11 cellular contexts compared by ENCODE assay signal in genomic region chr22:46062232-46062615, GRCh38.
DNase-seq lines count a peak whose midpoint lies in the region; ATAC-seq, FAIRE-seq and TF ChIP-seq lines count a peak whose summit lies in the region.
"Had no signal": no experiment of that assay in that cellular context is flagged by ENCODE, and none has a peak within 500 bp of the region (broad histone marks: within the 10 kb centered on the region; RNA-seq: fewer than 3 reads in every experiment).

No MANE protein-coding gene starts in this region.

- DNase-seq in NCI-H69 (lab: John Stamatoyannopoulos, UW) (peak; percentile 56), astrocyte (ENCODE audit: low read depth) (no peak), lower lobe of right lung (no peak), suprapubic skin (ENCODE audit: low spot score in 2 of 2) (no peak)
- no peak for DNase-seq in stimulated activated CD4-positive, alpha-beta T cell treated with anti-CD3 and anti-CD28 coated beads, Interleukin-15, amount 100 ng/mL, for 24 hours
- DNase-seq: activated CD4-positive, alpha-beta memory T cell treated with anti-CD3 and anti-CD28 coated beads, Interleukin-2, amount 10 ng/mL, durations not matched to agents 7 days and 5 days; NCI-H2081 had no signal

- H3K4me1 ChIP-seq in astrocyte (ENCODE audit: insufficient read depth, low read length), result peaks cover 42% of the 10 kb centered on the region
- peaks cover 89% of the 10 kb centered on the region for H3K4me1 ChIP-seq in lower lobe of right lung
- H3K4me1 ChIP-seq in suprapubic skin, result peaks cover 99% of the 10 kb centered on the region

- H3K27me3 Mint-ChIP-seq in astrocyte (ENCODE audit: low read depth, unreplicated experiment), result peaks cover 76% of the 10 kb centered on the region
- H3K27me3 Mint-ChIP-seq: activated naive CD8-positive, alpha-beta T cell treated with anti-CD3 and anti-CD28 coated beads, Interleukin-2, amount 10 ng/mL, durations not matched to agents 7 days and 5 days had no signal

- intact Hi-C loops in lower lobe of right lung (cut with DNase I), result no loop called here

- no peak for TF ChIP-seq POLR2A in suprapubic skin (IDR thresholded peaks at IDR 0.05)

- TF ChIP-seq CTCF in astrocyte (IDR thresholded peaks at IDR 0.05; ENCODE audit: insufficient read depth, low read depth, low read length) (no peak), lower lobe of right lung (IDR thresholded peaks at IDR 0.05) (no peak), suprapubic skin (IDR thresholded peaks at IDR 0.05) (no peak)

- no peaks in the 10 kb centered on the region for H3K36me3 ChIP-seq in astrocyte (ENCODE audit: insufficient read depth, low read length)
- no peaks in the 10 kb centered on the region for H3K36me3 ChIP-seq in lower lobe of right lung
- H3K36me3 ChIP-seq in suprapubic skin, result no peaks in the 10 kb centered on the region

- peak overlapping the region; percentile 15 for H3K9ac ChIP-seq in astrocyte (ENCODE audit: low read length)

- no peaks in the 10 kb centered on the region for H4K20me1 ChIP-seq in astrocyte (ENCODE audit: insufficient read depth, low read length)

- H2AFZ ChIP-seq in astrocyte (ENCODE audit: low read depth, low read length), result no peak overlapping the region

- H3K9me3 ChIP-seq in astrocyte (ENCODE audit: insufficient read depth, low read depth, low read length) (no peaks in the 10 kb centered on the region), lower lobe of right lung (no peaks in the 10 kb centered on the region), suprapubic skin (no peaks in the 10 kb centered on the region)

- TF ChIP-seq EP300 in suprapubic skin (IDR thresholded peaks at IDR 0.05), result no peak

- no peak overlapping the region for H3K27ac Mint-ChIP-seq in astrocyte (ENCODE audit: unreplicated experiment)
- H3K27ac Mint-ChIP-seq: activated CD4-positive, alpha-beta memory T cell treated with anti-CD3 and anti-CD28 coated beads, Interleukin-2, amount 10 ng/mL, durations not matched to agents 7 days and 5 days; activated naive CD8-positive, alpha-beta T cell treated with anti-CD3 and anti-CD28 coated beads, Interleukin-2, amount 10 ng/mL, durations not matched to agents 7 days and 5 days had no signal

- 63% methylated on average over 13 of the region's 13 CpGs for WGBS in suprapubic skin

- H3K4me1 Mint-ChIP-seq in astrocyte (ENCODE audit: low read depth, unreplicated experiment), result no peaks in the 10 kb centered on the region

- H3K9me3 Mint-ChIP-seq in astrocyte (ENCODE audit: unreplicated experiment), result no peaks in the 10 kb centered on the region
- H3K9me3 Mint-ChIP-seq: activated CD4-positive, alpha-beta memory T cell treated with anti-CD3 and anti-CD28 coated beads, Interleukin-2, amount 10 ng/mL, durations not matched to agents 7 days and 5 days; activated naive CD8-positive, alpha-beta T cell treated with anti-CD3 and anti-CD28 coated beads, Interleukin-2, amount 10 ng/mL, durations not matched to agents 7 days and 5 days; IgD-negative memory B cell had no signal

- peaks cover 99% of the 10 kb centered on the region for H3K79me2 ChIP-seq in astrocyte (ENCODE audit: insufficient read depth, low read length)

- H3K36me3 Mint-ChIP-seq in astrocyte (ENCODE audit: low read depth, unreplicated experiment), result no peaks in the 10 kb centered on the region
- H3K36me3 Mint-ChIP-seq: activated naive CD8-positive, alpha-beta T cell treated with anti-CD3 and anti-CD28 coated beads, Interleukin-2, amount 10 ng/mL, durations not matched to agents 7 days and 5 days; IgD-negative memory B cell had no signal

- H3K4me3 ChIP-seq in astrocyte (ENCODE audit: insufficient read depth, low read depth, low read length) (no peak overlapping the region), lower lobe of right lung (no peak overlapping the region), suprapubic skin (peak overlapping the region; percentile 79)

- H3K4me3 Mint-ChIP-seq in astrocyte (ENCODE audit: unreplicated experiment), result no peak overlapping the region
- H3K4me3 Mint-ChIP-seq: activated CD4-positive, alpha-beta memory T cell treated with anti-CD3 and anti-CD28 coated beads, Interleukin-2, amount 10 ng/mL, durations not matched to agents 7 days and 5 days; activated naive CD8-positive, alpha-beta T cell treated with anti-CD3 and anti-CD28 coated beads, Interleukin-2, amount 10 ng/mL, durations not matched to agents 7 days and 5 days had no signal

- no peak for ATAC-seq in lower lobe of right lung
- no peak for ATAC-seq in HG02973 (IDR thresholded peaks at IDR 0.05; ENCODE audit: unreplicated experiment)
- no peak for ATAC-seq in GM18858 (IDR thresholded peaks at IDR 0.05; ENCODE audit: unreplicated experiment)

- H3K4me2 ChIP-seq in astrocyte (ENCODE audit: low read length), result no peak overlapping the region

- no peak for FAIRE-seq in astrocyte (lab: Jason Lieb, UNC)

- no peaks in the 10 kb centered on the region for H3K27me3 ChIP-seq in astrocyte (ENCODE audit: insufficient read depth, low read length)
- H3K27me3 ChIP-seq in lower lobe of right lung (ENCODE audit: low read depth), result no peaks in the 10 kb centered on the region
- no peaks in the 10 kb centered on the region for H3K27me3 ChIP-seq in suprapubic skin

- H3K27ac ChIP-seq in astrocyte (ENCODE audit: low read depth, low read length) (no peak overlapping the region), lower lobe of right lung (peak overlapping the region; percentile 97), suprapubic skin (peak overlapping the region; percentile 98)
